Comparison of ENCODE assay signal across 8 cellular contexts in the genomic region with DNA sequence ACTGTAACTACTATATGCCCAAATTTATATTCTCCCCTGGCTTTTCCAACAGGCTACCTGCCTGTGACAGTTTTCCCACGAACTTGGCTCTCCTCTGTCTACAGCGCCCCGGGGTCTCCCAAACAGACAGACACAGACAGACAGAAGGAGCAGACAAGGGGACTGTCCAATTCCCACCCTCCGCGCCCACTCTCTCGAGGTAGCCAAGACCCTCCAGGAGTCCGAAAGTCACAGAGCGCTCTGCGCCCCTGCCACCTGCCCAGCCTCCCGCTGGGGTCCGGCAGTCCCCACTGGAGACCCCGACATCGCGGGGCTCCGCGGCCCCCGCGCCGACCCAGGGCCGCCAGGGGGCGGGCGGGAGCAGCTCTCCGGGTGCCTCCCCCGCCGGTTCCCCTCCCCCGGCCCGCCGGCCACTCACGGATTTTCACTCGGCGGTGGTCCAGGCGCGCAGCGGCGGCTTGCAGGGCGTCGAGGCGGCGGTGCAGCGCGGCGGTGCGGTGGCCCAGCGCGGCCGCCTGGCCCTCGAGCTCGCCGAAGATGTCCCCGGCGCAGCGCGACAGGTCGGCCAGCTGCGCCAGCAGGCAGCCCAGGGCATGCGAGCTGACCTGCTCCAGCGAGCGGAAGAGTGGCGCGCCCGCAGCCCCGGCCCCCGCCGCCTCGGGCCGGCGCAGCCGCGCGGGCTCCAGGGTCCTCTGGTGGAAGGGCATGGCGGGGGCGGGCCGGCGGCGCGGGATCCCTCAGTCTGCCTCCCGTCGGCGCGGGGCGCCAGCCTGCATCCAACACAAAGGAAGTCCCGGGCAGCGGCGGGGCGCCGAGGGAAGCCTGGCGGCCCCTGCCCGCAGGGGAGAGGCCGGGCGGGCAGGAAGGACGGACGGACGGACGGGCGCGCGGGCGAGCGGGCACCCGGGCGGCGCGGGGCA.
DNase-seq lines count a peak whose midpoint lies in the region; ATAC-seq and TF ChIP-seq lines count a peak whose summit lies in the region.

No MANE protein-coding gene starts in this region.

- peak; percentile 66 for ATAC-seq in GM19438 (IDR thresholded peaks at IDR 0.05; ENCODE audit: low read depth, unreplicated experiment)
- peak; percentile 30 for ATAC-seq in HG03469 (IDR thresholded peaks at IDR 0.05; ENCODE audit: unreplicated experiment)

- intact Hi-C loops in uterus (cut with DNase I; ENCODE audit: low total_unique reads), result no loop called here

- peak overlapping the region; percentile 42 to 65 for H3K27ac ChIP-seq in uterus

- H3K4me1 ChIP-seq in uterus, result no peaks in the 10 kb centered on the region

- no peaks in the 10 kb centered on the region for H3K27me3 ChIP-seq in uterus

- peak overlapping the region; percentile 22 to 76 for H3K4me3 ChIP-seq in uterus

- H3K9me3 ChIP-seq in uterus, result no peaks in the 10 kb centered on the region

- peak; percentile 52 to 86 (median 67) for TF ChIP-seq CTCF in uterus (IDR thresholded peaks at IDR 0.05)

- no peaks in the 10 kb centered on the region for H3K36me3 ChIP-seq in uterus

- TF ChIP-seq POLR2A in uterus (IDR thresholded peaks at IDR 0.05), result peak in 1 of 2 donors; percentile 14

- DNase-seq in COLO668 (lab: John Stamatoyannopoulos, UW; ENCODE audit: unreplicated experiment) (peak; percentile 72), RPMI7951 (ENCODE audit: low read depth) (peak; percentile 64), glomerular visceral epithelial cell (ENCODE audit: extremely low spot score) (peak; percentile 69), nucleus accumbens (lab: John Stamatoyannopoulos, UW) (peak in 48 of 56 donors; percentile 4 to 76 (median 42)), uterus (peak; percentile 57 to 68)
- peak; percentile 62 for DNase-seq in activated naive CD4-positive, alpha-beta T cell treated with anti-CD3 and anti-CD28 coated beads, Interleukin-2, amount 50 U/mL, for 16 hours

Comparison
In these comparisons a context has a peak if more than half of its experiments do, and no peak if none do; other contexts are left out.
1. Peak in every context shown above with its lines: DNase-seq, ATAC-seq, H3K4me3 ChIP-seq and H3K27ac ChIP-seq.